In the genomic region with DNA sequence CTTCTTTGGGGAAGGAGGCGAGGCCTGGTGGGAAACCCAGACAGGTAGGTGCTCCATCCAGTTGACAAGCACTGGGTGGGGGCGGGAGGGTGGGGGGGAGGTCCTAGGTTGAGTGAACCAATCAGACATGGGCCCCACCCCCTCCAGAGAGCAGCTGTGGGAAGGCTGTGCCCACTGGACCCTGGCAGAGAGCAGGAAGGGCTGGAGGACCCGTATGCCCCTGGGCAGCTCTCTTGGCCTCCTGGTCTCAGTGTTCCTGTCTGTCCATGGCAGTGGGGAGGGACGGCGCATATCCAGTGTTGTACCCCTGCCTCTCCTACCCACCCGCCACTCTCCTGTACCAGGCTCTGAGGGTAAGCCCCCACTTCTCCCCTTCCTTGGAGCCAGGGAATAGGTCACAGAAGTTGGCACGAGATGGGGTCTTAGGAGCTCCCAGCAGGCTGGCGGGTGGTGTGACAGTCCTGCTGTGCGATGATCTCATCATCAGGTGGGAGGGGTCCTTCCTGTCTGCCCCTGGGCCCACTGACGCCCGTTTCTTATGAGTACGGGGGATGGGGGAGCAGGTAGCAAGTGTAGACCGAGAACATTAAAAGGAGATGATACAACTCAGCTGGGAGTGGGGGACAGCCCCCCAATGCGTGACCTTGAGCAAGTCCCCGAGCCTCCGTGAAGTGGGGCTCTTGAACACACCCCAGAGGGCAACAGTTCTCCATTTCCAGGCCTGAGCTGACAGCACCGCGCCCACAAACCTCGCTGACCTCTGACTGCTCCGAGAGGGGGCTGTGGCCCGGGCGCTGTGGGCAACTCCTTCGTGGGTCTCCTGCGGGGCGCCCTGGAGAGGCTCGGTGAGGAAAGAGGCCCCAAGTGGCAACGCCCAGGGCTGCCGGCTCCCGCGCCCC, we compare ENCODE assay signal across 8 cellular contexts. TPM values are rescaled to one million over a fixed set of nuclear protein-coding genes. Genes with fewer than 3 reads are reported as not detected.
A peak's percentile ranks its signal among the peaks of the same experiment; 100 is the strongest.
DNase-seq lines count a peak whose midpoint lies in the region; ATAC-seq and TF ChIP-seq lines count a peak whose summit lies in the region.

No MANE protein-coding gene starts in this region.

- DNase-seq in NCI-H1417 (lab: John Stamatoyannopoulos, UW) (peak in 2 of 3 experiments; percentile 31 to 49), NCI-H1417 treated with DMSO at 0.1 percent for 48 hours (lab: John Stamatoyannopoulos, UW) (no peak), RWPE2 (ENCODE audit: low spot score) (no peak), epithelial cell of proximal tubule (ENCODE audit: low read depth) (no peak)
- DNase-seq in stimulated activated CD8-positive, alpha-beta memory T cell treated with anti-CD3 and anti-CD28 coated beads, Interleukin-4, amount 100 ng/mL, for 48 hours = peak; percentile 49

- peak overlapping the region; percentile 40 for H3K4me3 ChIP-seq in RWPE2 (ENCODE audit: severe bottlenecking)
- H3K4me3 ChIP-seq in epithelial cell of proximal tubule (ENCODE audit: low read depth, low read length) = peak overlapping the region; percentile 62

- ATAC-seq in RWPE2 (ENCODE audit: low read depth) = no peak
- ATAC-seq in HG03095 (IDR thresholded peaks at IDR 0.05; ENCODE audit: unreplicated experiment) = no peak
- ATAC-seq in GM18517 (IDR thresholded peaks at IDR 0.05; ENCODE audit: unreplicated experiment) = no peak
- ATAC-seq in HG02981 (IDR thresholded peaks at IDR 0.05; ENCODE audit: unreplicated experiment) = no peak

- H3K27me3 ChIP-seq in RWPE2 (ENCODE audit: insufficient read depth, poor library complexity, severe bottlenecking) = no peaks in the 10 kb centered on the region

- no peak overlapping the region for H3K27ac ChIP-seq in RWPE2 (ENCODE audit: poor library complexity, severe bottlenecking)

- H3K9me3 ChIP-seq in RWPE2 (ENCODE audit: severe bottlenecking) = no peaks in the 10 kb centered on the region

- H3K4me1 ChIP-seq in RWPE2 (ENCODE audit: insufficient read depth, poor library complexity, severe bottlenecking) = peaks cover 3% of the 10 kb centered on the region

- no peaks in the 10 kb centered on the region for H3K36me3 ChIP-seq in RWPE2 (ENCODE audit: low read depth)

- TF ChIP-seq CTCF in RWPE2 (IDR thresholded peaks at IDR 0.05; ENCODE audit: poor library complexity, severe bottlenecking) (no peak), epithelial cell of proximal tubule (conservative IDR thresholded peaks at IDR 0.05; ENCODE audit: low read depth, low read length) (no peak)

RNA-seq across cellular contexts. Expression of a gene that starts 1.2 kb away (rescaled TPM):
- 2.1 and 5.7 TPM in 2 replicates for total RNA-seq in epithelial cell of proximal tubule

Comparison
In these comparisons a context has a peak if more than half of its experiments do, and no peak if none do; other contexts are left out.
1. DNase-seq: peak in NCI-H1417 (2 of 3) and stimulated activated CD8-positive, alpha-beta memory T cell treated with anti-CD3 and anti-CD28 coated beads, Interleukin-4, amount 100 ng/mL, for 48 hours (single experiment); none in NCI-H1417 treated with DMSO at 0.1 percent for 48 hours (single experiment), RWPE2 (single experiment) and epithelial cell of proximal tubule (single experiment).